In genomic region chr15:77832874-77833273, GRCh38 we compare ENCODE assay signal across 24 cellular contexts.
DNase-seq lines count a peak whose midpoint lies in the region; ATAC-seq, FAIRE-seq and TF ChIP-seq lines count a peak whose summit lies in the region.
"Had no signal": no experiment of that assay in that cellular context is flagged by ENCODE, and none has a peak within 500 bp of the region (broad histone marks: within the 10 kb centered on the region; RNA-seq: fewer than 3 reads in every experiment).

No MANE protein-coding gene starts in this region.

- no peak overlapping the region for H3K27ac Mint-ChIP-seq in CD14-positive monocyte
- H3K27ac Mint-ChIP-seq in progenitor cell of endocrine pancreas: peak overlapping the region; percentile 35
- H3K27ac Mint-ChIP-seq: CD4-positive, alpha-beta memory T cell had no signal

- H3K9me3 Mint-ChIP-seq in CD14-positive monocyte (peaks cover 0 to 10% (median 2%) of the 10 kb centered on the region in 7 donors), progenitor cell of endocrine pancreas (ENCODE audit: low read depth) (no peaks in the 10 kb centered on the region)
- H3K9me3 Mint-ChIP-seq: CD4-positive, alpha-beta memory T cell had no signal

- intact Hi-C loops in CD14-positive monocyte (cut with micrococcal nuclease): no loop called here
- intact Hi-C loops in HepG2 (cut with micrococcal nuclease; ENCODE audit: unreplicated experiment): no loop called here
- intact Hi-C loops in ascending aorta (cut with DNase I): no loop called here

- FAIRE-seq in HepG2 (lab: Jason Lieb, UNC): no peak
- FAIRE-seq: RCC 7860 had no signal

- WGBS in HepG2 (ENCODE audit: low lambda C conversion rate): 8% methylated on average over 2 of the region's 2 CpGs

- H3K36me3 ChIP-seq in HepG2 (replicated peaks in 1 of 2; ENCODE audit: control insufficient read depth in 1 of 2, insufficient read depth in 2 of 2, low read length in 2 of 2) (no peaks in the 10 kb centered on the region), ascending aorta (no peaks in the 10 kb centered on the region)
- H3K36me3 ChIP-seq: BLaER1 treated with 17β-estradiol and CSF1 and Interleukin-3, amounts not matched to agents 10 nM and 100 nM; SJCRH30 had no signal

- TF ChIP-seq CTCF in CD14-positive monocyte (IDR thresholded peaks at IDR 0.05): no peak
- no peak for TF ChIP-seq CTCF in HepG2 (CRISPR knock-in tag; IDR thresholded peaks at IDR 0.05)
- TF ChIP-seq CTCF in progenitor cell of endocrine pancreas (IDR thresholded peaks at IDR 0.05; ENCODE audit: unreplicated experiment): no peak
- no peak for TF ChIP-seq CTCF in ascending aorta (IDR thresholded peaks at IDR 0.05)

- H3K27me3 ChIP-seq in HepG2 (ENCODE audit: control insufficient read depth in 1 of 2, insufficient read depth in 2 of 2, low read length in 2 of 2) (peaks cover 0 to 8% of the 10 kb centered on the region in 2 experiments; a peak in 2 of 5 replicates), ascending aorta (no peaks in the 10 kb centered on the region)
- H3K27me3 ChIP-seq: BLaER1 treated with 17β-estradiol and CSF1 and Interleukin-3, amounts not matched to agents 10 nM and 100 nM had no signal

- no peaks in the 10 kb centered on the region for H3K79me2 ChIP-seq in HepG2 (ENCODE audit: insufficient read depth, low read length)

- no peak for ATAC-seq in HepG2
- ATAC-seq: HCT116, SK-N-SH treated with all-trans-retinoic acid at 6 μM for 48 hours had no signal

- TF ChIP-seq EP300 in HepG2 (IDR thresholded peaks at IDR 0.05; ENCODE audit: low read depth in 2 of 2, low read length in 2 of 2) (no peak), HepG2 (CRISPR knock-in tag; IDR thresholded peaks at IDR 0.05; ENCODE audit: borderline replicate concordance) (no peak)

- H3K4me1 Mint-ChIP-seq in CD14-positive monocyte (peaks cover 2% of the 10 kb centered on the region), progenitor cell of endocrine pancreas (ENCODE audit: low read depth) (peaks cover 14% of the 10 kb centered on the region)

- H3K4me3 Mint-ChIP-seq in CD14-positive monocyte (no peak overlapping the region), progenitor cell of endocrine pancreas (ENCODE audit: low read depth) (no peak overlapping the region)
- H3K4me3 Mint-ChIP-seq: CD4-positive, alpha-beta memory T cell had no signal

- CTCF ChIA-PET in HepG2 (lab: Yijun Ruan, JAX; ENCODE audit: low intra/inter-chr PET ratio, low total read pairs): no interaction called here

- POLR2A ChIA-PET in HepG2 (lab: Yijun Ruan, JAX): no interaction called here

- H3K4me2 ChIP-seq in HepG2 (ENCODE audit: low read depth, low read length): no peak overlapping the region

- no peaks in the 10 kb centered on the region for H4K20me1 ChIP-seq in HepG2 (ENCODE audit: insufficient read depth, low read length)

- no TSS peak for BruUV-seq in HepG2 (replicated peaks; lab: Mats Ljungman, UMichigan)

- no peaks in the 10 kb centered on the region for H3K4me1 ChIP-seq in HepG2 (ENCODE audit: insufficient read depth, low read length)
- H3K4me1 ChIP-seq in ascending aorta: no peaks in the 10 kb centered on the region
- H3K4me1 ChIP-seq: SJCRH30 had no signal

- TF ChIP-seq RAD21 in HepG2 (CRISPR knock-in tag; IDR thresholded peaks at IDR 0.05): no peak

- TF ChIP-seq POLR2A in HepG2 (IDR thresholded peaks at IDR 0.05; ENCODE audit: insufficient read depth in 1 of 2, low read depth in 2 of 2, low read length in 2 of 2): no peak

- no peak overlapping the region for H2AFZ ChIP-seq in HepG2 (ENCODE audit: low read length)

- H3K9ac ChIP-seq in HepG2 (ENCODE audit: insufficient read depth, low read depth, low read length): no peak overlapping the region
- H3K9ac ChIP-seq: BLaER1 treated with 17β-estradiol and CSF1 and Interleukin-3, amounts not matched to agents 10 nM and 100 nM had no signal

- H3K9me3 ChIP-seq in HepG2 (ENCODE audit: low read length) (no peaks in the 10 kb centered on the region), ascending aorta (no peaks in the 10 kb centered on the region)
- H3K9me3 ChIP-seq: BLaER1 treated with 17β-estradiol and CSF1 and Interleukin-3, amounts not matched to agents 10 nM and 100 nM; SJCRH30 had no signal

- in situ Hi-C loops in HepG2 (cut with HindIII; ENCODE audit: extremely low pct_ligation_motif_present, low pct_unique_long_range_greater_than_20kb): no loop called here

- peak; percentile 13 for DNase-seq in activated CD4-positive, CD25-positive, alpha-beta regulatory T cell treated with anti-CD3 and anti-CD28 coated beads, Interleukin-2, amount 50 U/mL, for 72 hours
- DNase-seq in activated CD4-positive, CD25-positive, alpha-beta regulatory T cell (lab: John Stamatoyannopoulos, UW): no peak
- DNase-seq in CD14-positive monocyte (ENCODE audit: low spot score) (peak; percentile 15), HepG2 (ENCODE audit: low spot score) (no peak), progenitor cell of endocrine pancreas (ENCODE audit: low spot score, unreplicated experiment) (no peak), ascending aorta (ENCODE audit: low spot score in 2 of 2) (no peak), NCI-H82 (lab: John Stamatoyannopoulos, UW) (no peak), HuH-7 (ENCODE audit: low spot score) (no peak)
- DNase-seq: 8988T; CD4-positive, alpha-beta memory T cell; COR-L47; DMS53; Kasumi-1; NCI-H1092 treated with DMSO at 0.1 percent for 48 hours; NCI-H1436; NCI-H187 treated with DMSO at 0.1 percent for 48 hours; NCI-H2171 treated with DMSO at 0.1 percent for 48 hours; NCI-H345; NCI-H510A treated with DMSO at 0.1 percent for 48 hours; SJCRH30 had no signal

- no peak overlapping the region for H3K27ac ChIP-seq in HepG2 (ENCODE audit: extremely low read length, insufficient read depth, low read length)
- no peak overlapping the region for H3K27ac ChIP-seq in ascending aorta
- H3K27ac ChIP-seq: BLaER1 treated with 17β-estradiol and CSF1 and Interleukin-3, amounts not matched to agents 10 nM and 100 nM; SJCRH30 had no signal

- H3K27me3 Mint-ChIP-seq in CD14-positive monocyte (ENCODE audit: low read depth in 3 of 3): peaks cover 0 to 2% (median 2%) of the 10 kb centered on the region in 3 donors
- peaks cover 9% of the 10 kb centered on the region for H3K27me3 Mint-ChIP-seq in progenitor cell of endocrine pancreas

- H3K36me3 Mint-ChIP-seq in CD14-positive monocyte (no peaks in the 10 kb centered on the region), progenitor cell of endocrine pancreas (ENCODE audit: insufficient read depth) (no peaks in the 10 kb centered on the region)
- H3K36me3 Mint-ChIP-seq: CD4-positive, alpha-beta memory T cell had no signal

- no peak overlapping the region for H3K4me3 ChIP-seq in HepG2 (replicated peaks in 1 of 3; ENCODE audit: insufficient read depth in 1 of 3, low read depth in 2 of 3, low read length in 3 of 3)
- no peak overlapping the region for H3K4me3 ChIP-seq in ascending aorta
- H3K4me3 ChIP-seq: BLaER1 treated with 17β-estradiol and CSF1 and Interleukin-3, amounts not matched to agents 10 nM and 100 nM; SJCRH30 had no signal

TF ChIP-seq in HepG2, 621 proteins besides CTCF, POLR2A, EP300 and RAD21:
- TF ChIP-seq PPARG (CRISPR knock-in tag; conservative IDR thresholded peaks at IDR 0.05) (no peak), HNRNPK (IDR thresholded peaks at IDR 0.05; ENCODE audit: low read depth, low read length, poor library complexity, severe bottlenecking) (no peak), ZNF75D (CRISPR knock-in tag; IDR thresholded peaks at IDR 0.05; ENCODE audit: borderline replicate concordance) (no peak), ZNF768 (CRISPR knock-in tag; IDR thresholded peaks at IDR 0.05) (peak; percentile 86), KLF11 (CRISPR knock-in tag; IDR thresholded peaks at IDR 0.05) (no peak)

Comparison
In these comparisons a context has a peak if more than half of its experiments do, and no peak if none do; other contexts are left out.
1. DNase-seq: peak in activated CD4-positive, CD25-positive, alpha-beta regulatory T cell treated with anti-CD3 and anti-CD28 coated beads, Interleukin-2, amount 50 U/mL, for 72 hours (single experiment) and CD14-positive monocyte (single experiment); none in activated CD4-positive, CD25-positive, alpha-beta regulatory T cell (0 of 4), HepG2 (single experiment), progenitor cell of endocrine pancreas (single experiment), ascending aorta (0 of 2), NCI-H82 (single experiment) and HuH-7 (single experiment).